In genomic region chr11:57903441-57904123, GRCh38 we compare ENCODE assay signal across 8 cellular contexts.
DNase-seq lines count a peak whose midpoint lies in the region; ATAC-seq, FAIRE-seq and TF ChIP-seq lines count a peak whose summit lies in the region.

No MANE protein-coding gene starts in this region.

- no peaks in the 10 kb centered on the region for H3K79me2 ChIP-seq in astrocyte (ENCODE audit: insufficient read depth, low read length)

- in situ Hi-C loops in gastrocnemius medialis (cut with MboI; ENCODE audit: low sequenced_read_pairs in 4 of 4): no loop called here

- H3K4me1 ChIP-seq in HUES6 (ENCODE audit: control insufficient read depth, insufficient read depth, low read length) (peaks cover 16% of the 10 kb centered on the region), astrocyte (ENCODE audit: insufficient read depth, low read length) (no peaks in the 10 kb centered on the region), gastrocnemius medialis (peaks cover 0 to 4% of the 10 kb centered on the region in 2 donors)

- intact Hi-C loops in gastrocnemius medialis (cut with DNase I; ENCODE audit: low total_unique reads): no loop called here

- no peaks in the 10 kb centered on the region for H3K36me3 Mint-ChIP-seq in astrocyte (ENCODE audit: low read depth, unreplicated experiment)

- H2AFZ ChIP-seq in astrocyte (ENCODE audit: low read depth, low read length): no peak overlapping the region

- DNase-seq in astrocyte (ENCODE audit: low read depth) (peak; percentile 2), gastrocnemius medialis (peak; percentile 3 to 24), NCI-H1694 (lab: John Stamatoyannopoulos, UW) (no peak), NCI-H2029 treated with DMSO at 0.1 percent for 48 hours (lab: John Stamatoyannopoulos, UW) (no peak), MV-4-11 (lab: John Stamatoyannopoulos, UW) (no peak)

- H4K20me1 ChIP-seq in astrocyte (ENCODE audit: insufficient read depth, low read length): no peaks in the 10 kb centered on the region

- peak overlapping the region; percentile 41 for H3K27ac Mint-ChIP-seq in astrocyte (ENCODE audit: unreplicated experiment)

- FAIRE-seq in astrocyte (lab: Jason Lieb, UNC): no peak

- TF ChIP-seq POLR2A in gastrocnemius medialis (IDR thresholded peaks at IDR 0.05): no peak

- H3K36me3 ChIP-seq in HUES6 (ENCODE audit: control insufficient read depth, insufficient read depth, low read length) (no peaks in the 10 kb centered on the region), astrocyte (ENCODE audit: insufficient read depth, low read length) (no peaks in the 10 kb centered on the region), gastrocnemius medialis (no peaks in the 10 kb centered on the region)

- TF ChIP-seq CTCF in astrocyte (IDR thresholded peaks at IDR 0.05; ENCODE audit: insufficient read depth, low read depth, low read length) (no peak), gastrocnemius medialis (IDR thresholded peaks at IDR 0.05 in 4 of 5, conservative IDR thresholded peaks at IDR 0.05 in 1 of 5) (no peak)

- ATAC-seq in GM19324 (IDR thresholded peaks at IDR 0.05; ENCODE audit: low FRiP score, unreplicated experiment) (peak; percentile 74), gastrocnemius medialis (peak; percentile 56 to 66), GM19328 (IDR thresholded peaks at IDR 0.05; ENCODE audit: unreplicated experiment) (no peak)

- peaks cover 14% of the 10 kb centered on the region for H3K4me1 Mint-ChIP-seq in astrocyte (ENCODE audit: low read depth, unreplicated experiment)

- H3K9me3 ChIP-seq in HUES6 (ENCODE audit: control insufficient read depth, insufficient read depth, low read depth, low read length) (peaks cover 34% of the 10 kb centered on the region), astrocyte (ENCODE audit: insufficient read depth, low read depth, low read length) (no peaks in the 10 kb centered on the region), gastrocnemius medialis (no peaks in the 10 kb centered on the region)

- H3K9ac ChIP-seq in HUES6 (ENCODE audit: low read length): peak overlapping the region; percentile 9
- H3K9ac ChIP-seq in astrocyte (ENCODE audit: low read length): no peak overlapping the region

- no peaks in the 10 kb centered on the region for H3K27me3 Mint-ChIP-seq in astrocyte (ENCODE audit: low read depth, unreplicated experiment)

- H3K27me3 ChIP-seq in HUES6 (ENCODE audit: control insufficient read depth, insufficient read depth, low read length): no peaks in the 10 kb centered on the region
- no peaks in the 10 kb centered on the region for H3K27me3 ChIP-seq in astrocyte (ENCODE audit: insufficient read depth, low read length)
- no peaks in the 10 kb centered on the region for H3K27me3 ChIP-seq in gastrocnemius medialis

- H3K27ac ChIP-seq in HUES6 (ENCODE audit: low read depth, low read length) (no peak overlapping the region), astrocyte (ENCODE audit: low read depth, low read length) (no peak overlapping the region), gastrocnemius medialis (peak overlapping the region in 3 of 4 donors; percentile 33 to 61 (median 53))

- H3K4me3 ChIP-seq in HUES6 (ENCODE audit: low read depth, low read length): no peak overlapping the region
- H3K4me3 ChIP-seq in astrocyte (ENCODE audit: insufficient read depth, low read depth, low read length): no peak overlapping the region
- peak overlapping the region in 2 of 4 donors; percentile 25 to 36 for H3K4me3 ChIP-seq in gastrocnemius medialis

- no peak overlapping the region for H3K4me2 ChIP-seq in astrocyte (ENCODE audit: low read length)

- H3K4me3 Mint-ChIP-seq in astrocyte (ENCODE audit: unreplicated experiment): no peak overlapping the region

- H3K9me3 Mint-ChIP-seq in astrocyte (ENCODE audit: unreplicated experiment): peaks cover 5% of the 10 kb centered on the region

Comparison
In these comparisons a context has a peak if more than half of its experiments do, and no peak if none do; other contexts are left out.
1. H3K27ac ChIP-seq: peak in gastrocnemius medialis (3 of 4); none in HUES6 (single experiment) and astrocyte (single experiment).
2. DNase-seq: peak in astrocyte (single experiment) and gastrocnemius medialis (2 of 2); none in NCI-H1694 (single experiment), NCI-H2029 treated with DMSO at 0.1 percent for 48 hours (single experiment) and MV-4-11 (single experiment).